ENCODE assay signal across 1 cellular context in genomic region chr2:229856416-229856815, GRCh38.
TF ChIP-seq lines count a peak whose summit lies in the region.

No MANE protein-coding gene starts in this region.

TF ChIP-seq in IMR-90, 13 proteins besides CTCF, POLR2A, EP300 and RAD21 (continued from another document):
- TF ChIP-seq MAZ (IDR thresholded peaks at IDR 0.05; ENCODE audit: borderline replicate concordance, low read depth, low read length), result no peak
- no peak for TF ChIP-seq FOS (IDR thresholded peaks at IDR 0.05; ENCODE audit: low read depth, low read length)
- TF ChIP-seq CEBPB (IDR thresholded peaks at IDR 0.05; ENCODE audit: low read depth, low read length), result no peak
- TF ChIP-seq ELK1 (IDR thresholded peaks at IDR 0.05; ENCODE audit: borderline replicate concordance, low read depth, low read length), result no peak
- no peak for TF ChIP-seq BHLHE40 (IDR thresholded peaks at IDR 0.05; ENCODE audit: low read depth, low read length)
- TF ChIP-seq MXI1 (IDR thresholded peaks at IDR 0.05; ENCODE audit: borderline replicate concordance, low read depth, low read length), result no peak
- no peak for TF ChIP-seq USF2 (IDR thresholded peaks at IDR 0.05; ENCODE audit: low read depth, low read length)
- no peak for TF ChIP-seq CHD1 (IDR thresholded peaks at IDR 0.05; ENCODE audit: low read depth, low read length)
- TF ChIP-seq RFX5 (IDR thresholded peaks at IDR 0.05; ENCODE audit: low read depth, low read length), result no peak
